ENCODE assay signal across 16 cellular contexts in genomic region chr6:134293659-134294161, GRCh38. TPM values are rescaled to one million over a fixed set of nuclear protein-coding genes. Genes with fewer than 3 reads are reported as not detected.
A peak's percentile ranks its signal among the peaks of the same experiment; 100 is the strongest.
DNase-seq lines count a peak whose midpoint lies in the region; ATAC-seq, FAIRE-seq and TF ChIP-seq lines count a peak whose summit lies in the region.
"Had no signal": no experiment of that assay in that cellular context is flagged by ENCODE, and none has a peak within 500 bp of the region (broad histone marks: within the 10 kb centered on the region; RNA-seq: fewer than 3 reads in every experiment).

No MANE protein-coding gene starts in this region.

- no peak overlapping the region for H3K18ac ChIP-seq in trophoblast cell (ENCODE audit: low read length)

- POLR2A ChIA-PET in K562 (lab: Yijun Ruan, JAX) = no interaction called here

- no peak overlapping the region for H4K91ac ChIP-seq in trophoblast cell (ENCODE audit: low read depth, low read length)

- DNase-seq in NCI-H2227 treated with DMSO at 0.1 percent for 48 hours (lab: John Stamatoyannopoulos, UW) = peak; percentile 71
- peak; percentile 38 to 66 (median 48) for DNase-seq in K562 (ENCODE audit: extremely low read depth in 1 of 4, low spot score in 3 of 4)
- DNase-seq in trophoblast cell = peak; percentile 12 to 74
- no peak for DNase-seq in DMS79 (lab: John Stamatoyannopoulos, UW)
- DNase-seq in left cardiac atrium = no peak
- DNase-seq in brain microvascular endothelial cell = no peak
- DNase-seq: HFFc6, NCI-H1930, NCI-H748 treated with DMSO at 0.1 percent for 48 hours had no signal

- H3K79me1 ChIP-seq in trophoblast cell (ENCODE audit: low read length) = peaks cover 14% of the 10 kb centered on the region

- no peaks in the 10 kb centered on the region for H3K9me1 ChIP-seq in K562 (ENCODE audit: control insufficient read depth, insufficient read depth, low read length)

- no peak overlapping the region for H2AK5ac ChIP-seq in trophoblast cell (ENCODE audit: low read length)

- H3K9me3 ChIP-seq in K562 (replicated peaks; ENCODE audit: control insufficient read depth, insufficient read depth, low read depth, low read length) (no peaks in the 10 kb centered on the region), trophoblast cell (ENCODE audit: insufficient read depth, low read depth, low read length) (peaks cover 1% of the 10 kb centered on the region)

- no TSS peak for BruUV-seq in K562 (replicated peaks; lab: Mats Ljungman, UMichigan)

- H4K8ac ChIP-seq in trophoblast cell (ENCODE audit: low read depth, low read length) = no peak overlapping the region

- H3K4me2 ChIP-seq in K562 (ENCODE audit: insufficient read depth, low read length) = no peak overlapping the region; the same call in 1 of the 2 replicates
- H3K4me2 ChIP-seq in trophoblast cell (ENCODE audit: low read length) = no peak overlapping the region

- peak overlapping the region; percentile 85 for H2AFZ ChIP-seq in ACC112 (ENCODE audit: low read length, unreplicated experiment)
- H2AFZ ChIP-seq in K562 (ENCODE audit: low read depth, low read length) = peak overlapping the region; percentile 37
- H2AFZ ChIP-seq in trophoblast cell (ENCODE audit: insufficient read depth, low read length, poor library complexity) = no peak overlapping the region

- H3K4me3 ChIP-seq in ACC112 (ENCODE audit: low read depth, low read length) = no peak overlapping the region
- H3K4me3 ChIP-seq in K562 = no peak overlapping the region
- no peak overlapping the region for H3K4me3 ChIP-seq in trophoblast cell (ENCODE audit: low read depth, low read length)
- no peak overlapping the region for H3K4me3 ChIP-seq in brain microvascular endothelial cell (ENCODE audit: low read depth, low read length)
- H3K4me3 ChIP-seq: SK-N-MC had no signal

- ATAC-seq in K562 (peak; percentile 52), HG02678 (IDR thresholded peaks at IDR 0.05; ENCODE audit: unreplicated experiment) (no peak), left cardiac atrium (no peak)
- ATAC-seq: Panc1 had no signal

- in situ Hi-C loops in K562 (cut with MboI) (no loop called here), brain microvascular endothelial cell (cut with HindIII; ENCODE audit: low pct_ligation_motif_present, low sequenced_read_pairs) (no loop called here)

- TF ChIP-seq CTCF in K562 (IDR thresholded peaks at IDR 0.05 in 2 of 3, conservative IDR thresholded peaks at IDR 0.05 in 1 of 3; ENCODE audit: insufficient read depth in 2 of 3, low read depth in 1 of 3, low read length in 3 of 3) = no peak
- no peak for TF ChIP-seq CTCF in brain microvascular endothelial cell (IDR thresholded peaks at IDR 0.05; ENCODE audit: low read depth, low read length, missing control alignments)

- no peak overlapping the region for H3K23ac ChIP-seq in trophoblast cell (ENCODE audit: low read length)

- H3K27me3 ChIP-seq in ACC112 (ENCODE audit: insufficient read depth, low read length) (no peaks in the 10 kb centered on the region), K562 (ENCODE audit: control insufficient read depth in 2 of 2, insufficient read depth in 2 of 2, low read length in 2 of 2) (no peaks in the 10 kb centered on the region), trophoblast cell (ENCODE audit: insufficient read depth, low read length) (no peaks in the 10 kb centered on the region), brain microvascular endothelial cell (replicated peaks) (no peaks in the 10 kb centered on the region)

- no peak overlapping the region for H3K14ac ChIP-seq in trophoblast cell (ENCODE audit: low read length)

- no peaks in the 10 kb centered on the region for H3K36me3 ChIP-seq in ACC112 (ENCODE audit: insufficient read depth, low read length)
- H3K36me3 ChIP-seq in K562 (ENCODE audit: control insufficient read depth, insufficient read depth, low read length) = no peaks in the 10 kb centered on the region
- no peaks in the 10 kb centered on the region for H3K36me3 ChIP-seq in trophoblast cell (ENCODE audit: control insufficient read depth in 1 of 2, insufficient read depth in 2 of 2, low read length in 2 of 2)
- no peaks in the 10 kb centered on the region for H3K36me3 ChIP-seq in brain microvascular endothelial cell (replicated peaks)

- no peak overlapping the region for H3K4ac ChIP-seq in trophoblast cell (ENCODE audit: low read depth, low read length)

- no peak overlapping the region for H2BK12ac ChIP-seq in trophoblast cell (ENCODE audit: low read length)

- H3K27ac ChIP-seq in ACC112 (ENCODE audit: low read depth, low read length) (peak overlapping the region; percentile 8; the same call in 1 of the 2 replicates), K562 (ENCODE audit: extremely low read depth, low read depth, low read length) (peak overlapping the region; percentile 11; the same call in 2 of the 3 replicates), trophoblast cell (ENCODE audit: low read depth, low read length) (no peak overlapping the region), brain microvascular endothelial cell (no peak overlapping the region)
- H3K27ac ChIP-seq: C4-2B, SK-N-MC had no signal

- CTCF ChIA-PET in K562 (lab: Yijun Ruan, JAX; ENCODE audit: low intra/inter-chr PET ratio) = no interaction called here

- no peak overlapping the region for H4K12ac ChIP-seq in trophoblast cell (ENCODE audit: low read depth, low read length)

- no peak for TF ChIP-seq RAD21 in K562 (CRISPR knock-in tag; conservative IDR thresholded peaks at IDR 0.05 in 1 of 2, IDR thresholded peaks at IDR 0.05 in 1 of 2)

- H2BK5ac ChIP-seq in trophoblast cell (ENCODE audit: low read depth, low read length, poor library complexity) = no peak overlapping the region

- no peak overlapping the region for H2BK120ac ChIP-seq in trophoblast cell (ENCODE audit: insufficient read depth, low read length, poor library complexity)

- 1% methylated on average over 3 of the region's 3 CpGs for WGBS in K562 (ENCODE audit: insufficient coverage, low coverage, missing lambda C conversion rate)
- WGBS in trophoblast cell (ENCODE audit: extremely low coverage, insufficient coverage, insufficient read length) = no CpG with 5 or more reads among the region's 3 CpGs

- H3K9ac ChIP-seq in K562 (ENCODE audit: insufficient read depth in 1 of 2, low read depth in 2 of 2, low read length in 2 of 2) = no peak overlapping the region
- no peak overlapping the region for H3K9ac ChIP-seq in trophoblast cell (ENCODE audit: low read length)

- H3K4me1 ChIP-seq in ACC112 (ENCODE audit: control insufficient read depth, insufficient read depth, low read length, unreplicated experiment) (peaks cover 35% of the 10 kb centered on the region), K562 (replicated peaks in 1 of 2; ENCODE audit: control insufficient read depth in 2 of 2, insufficient read depth in 2 of 2, low read length in 2 of 2) (peaks cover 26 to 43% of the 10 kb centered on the region in 2 experiments), trophoblast cell (ENCODE audit: control insufficient read depth in 1 of 2, insufficient read depth in 2 of 2, low read length in 2 of 2) (peaks cover 4 to 9% of the 10 kb centered on the region in 2 experiments)

- no peak for TF ChIP-seq POLR2A in K562 (conservative IDR thresholded peaks at IDR 0.05)

- no peaks in the 10 kb centered on the region for H3K79me2 ChIP-seq in ACC112 (ENCODE audit: control insufficient read depth, insufficient read depth, low read length, unreplicated experiment)
- H3K79me2 ChIP-seq in K562 (ENCODE audit: control insufficient read depth, insufficient read depth, low read length) = no peaks in the 10 kb centered on the region
- H3K79me2 ChIP-seq in trophoblast cell (ENCODE audit: control insufficient read depth, insufficient read depth, low read length, poor library complexity) = no peaks in the 10 kb centered on the region

- TF ChIP-seq EP300 in K562 (IDR thresholded peaks at IDR 0.05; ENCODE audit: low read length) = peak; percentile 61; the same call in 1 of the 2 replicates

- FAIRE-seq in K562 (lab: Jason Lieb, UNC) = peak; percentile 65
- FAIRE-seq: A204.1, H1 had no signal

- intact Hi-C loops in K562 (cut with micrococcal nuclease) (loop anchor here (5.0 kb wide), 1 partner anchor 96 kb away; no protein-coding TSS in a partner anchor), left cardiac atrium (cut with DNase I) (no loop called here)

- H4K20me1 ChIP-seq in K562 (replicated peaks; ENCODE audit: control insufficient read depth, insufficient read depth, low read length) = no peaks in the 10 kb centered on the region

TF ChIP-seq in K562, 482 proteins besides CTCF, POLR2A, EP300 and RAD21 (continues in another document):
- TF ChIP-seq ZNF41 (CRISPR knock-in tag; conservative IDR thresholded peaks at IDR 0.05) = 0 out of 2 replicates have a peak, but pooled peaks have one; percentile 37
- TF ChIP-seq HMBOX1 (IDR thresholded peaks at IDR 0.05) = peak; percentile 34; the same call in 1 of the 2 replicates
- no peak for TF ChIP-seq EWSR1 (IDR thresholded peaks at IDR 0.05; ENCODE audit: borderline replicate concordance, low read depth, partially characterized antibody)

RNA-seq across cellular contexts. Expression of gene SGK1, which starts 24.2 kb away (rescaled TPM):
- total RNA-seq in K562 (2011; cell fraction: chromatin; rRNA removed; ENCODE audit: low replicate concordance) = 35.0 and 54.6 TPM in 2 replicates
- total RNA-seq in K562 (2011; cell fraction: nucleolus; rRNA removed) = 17.8 and 31.9 TPM in 2 replicates
- total RNA-seq in K562 (2011; cell fraction: nucleoplasm; rRNA removed) = 34.4 and 40.1 TPM in 2 replicates
- 4.9 and 7.7 TPM in 2 replicates for total RNA-seq in K562 (2014; rRNA removed)
- 3.7 and 4.1 TPM in 2 replicates for total RNA-seq in K562 (2014; rRNA removed; fragmentation: Illumina TruSeq; extraction: Trizol)
- total RNA-seq in K562 (2015; rRNA removed; fragmentation: Illumina TruSeq; extraction: Trizol) = 5.0 and 7.2 TPM in 2 replicates
- 3.7 and 4.3 TPM in 2 replicates for total RNA-seq in K562 (2021)
- polyA plus RNA-seq in K562 (2011; rRNA removed) = 3.5 and 3.8 TPM in 2 replicates
- polyA plus RNA-seq in K562 (2011; cell fraction: cytosol; rRNA removed) = 3.9 and 4.2 TPM in 2 replicates
- polyA plus RNA-seq in K562 (2011; cell fraction: nucleus; rRNA removed) = 29.7 and 31.8 TPM in 2 replicates
- 8.4 and 8.8 TPM in 2 replicates for polyA plus RNA-seq in K562 (2012)
- 3.3 and 3.9 TPM in 2 replicates for polyA plus RNA-seq in K562 (2014; fragmentation: Illumina TruSeq; extraction: Trizol)
- 1 to 10 TPM; 3.5 to 3.9 TPM for polyA plus RNA-seq in K562 (2014; fragmentation: Nextera tagmentation; extraction: Ambion mirVana)
- polyA plus RNA-seq in K562 (2014; rRNA removed) = 4.5 and 7.8 TPM in 2 replicates
- polyA minus RNA-seq in K562 (2011; rRNA and poly(A)+ RNA removed) = 5.2 and 6.6 TPM in 2 replicates
- 6.8 and 10.6 TPM in 2 replicates for polyA minus RNA-seq in K562 (2011; cell fraction: cytosol; rRNA and poly(A)+ RNA removed)
- polyA minus RNA-seq in K562 (2011; cell fraction: nucleus; rRNA and poly(A)+ RNA removed) = 23.8 and 32.1 TPM in 2 replicates
- 261 and 288 TPM in 2 replicates for polyA plus RNA-seq in trophoblast cell (2013)
- 100 to 1,000 TPM in 1 of 2 donors, 10 to 100 TPM in 1; 42.3 to 104 TPM for total RNA-seq in left cardiac atrium

Comparison
In these comparisons a context has a peak if more than half of its experiments do, and no peak if none do; other contexts are left out.
1. H3K27ac ChIP-seq: peak in ACC112 (single experiment) and K562 (single experiment); none in trophoblast cell (single experiment) and brain microvascular endothelial cell (single experiment).
2. DNase-seq: peak in NCI-H2227 treated with DMSO at 0.1 percent for 48 hours (single experiment), K562 (4 of 4) and trophoblast cell (2 of 2); none in DMS79 (single experiment), left cardiac atrium (single experiment) and brain microvascular endothelial cell (single experiment).